In genomic region chr19:35540356-35540927, GRCh38 we compare ENCODE assay signal across 25 cellular contexts. TPM values are rescaled to one million over a fixed set of nuclear protein-coding genes. Genes with fewer than 3 reads are reported as not detected.
"Had no signal": no experiment of that assay in that cellular context is flagged by ENCODE, and none has a peak within 500 bp of the region (broad histone marks: within the 10 kb centered on the region; RNA-seq: fewer than 3 reads in every experiment).

No MANE protein-coding gene starts in this region.

- H3K4me3 Mint-ChIP-seq: activated CD8-positive, alpha-beta T cell treated with anti-CD3 and anti-CD28 coated beads, Interleukin-2, amount 10 ng/mL, durations not matched to agents 7 days and 5 days; activated naive CD8-positive, alpha-beta T cell treated with anti-CD3 and anti-CD28 coated beads for 36 hours had no signal

- H3K27ac ChIP-seq: body of pancreas, esophagus squamous epithelium, right atrium auricular region, skin epidermis had no signal

- H3K27me3 ChIP-seq: body of pancreas, right atrium auricular region had no signal

- H3K27me3 Mint-ChIP-seq: activated naive CD8-positive, alpha-beta T cell treated with anti-CD3 and anti-CD28 coated beads for 36 hours had no signal

- FAIRE-seq: colon, endothelial cell of umbilical vein, keratinocyte had no signal

- H3K36me3 ChIP-seq: right atrium auricular region had no signal

- ATAC-seq: activated CD8-positive, alpha-beta T cell treated with anti-CD3 and anti-CD28 coated beads, Interleukin-2, amount 10 ng/mL, durations not matched to agents 7 days and 5 days; body of pancreas; left lobe of liver had no signal

- H3K4me3 ChIP-seq: body of pancreas, esophagus squamous epithelium, right atrium auricular region, skin epidermis had no signal

- H3K9me3 ChIP-seq: body of pancreas, esophagus squamous epithelium, right atrium auricular region had no signal

- H3K9me3 Mint-ChIP-seq: activated naive CD8-positive, alpha-beta T cell treated with anti-CD3 and anti-CD28 coated beads for 36 hours had no signal

- H3K27ac Mint-ChIP-seq: activated naive CD8-positive, alpha-beta T cell treated with anti-CD3 and anti-CD28 coated beads for 36 hours had no signal

- DNase-seq: activated CD4-positive, alpha-beta T cell treated with anti-CD3 and anti-CD28 coated beads for 4 hours; activated CD8-positive, alpha-beta memory T cell treated with anti-CD3 and anti-CD28 coated beads, Interleukin-2, amount 50 U/mL, for 4 hours; activated CD8-positive, alpha-beta T cell treated with anti-CD3 and anti-CD28 coated beads, Interleukin-2, amount 10 ng/mL, durations not matched to agents 7 days and 5 days; activated gamma-delta T cell; activated naive CD8-positive, alpha-beta T cell treated with anti-CD3 and anti-CD28 coated beads for 36 hours; activated T-cell treated with anti-CD3 and anti-CD28 coated beads, Interleukin-2, amount 50 U/mL, for 48 hours; amygdala; body of pancreas; caudate nucleus; esophagus squamous epithelium; hippocampal formation; posterior cingulate gyrus; stimulated activated CD4-positive, alpha-beta T cell treated with anti-CD3 and anti-CD28 coated beads, Interleukin-15, amount 100 ng/mL, for 24 hours; stimulated activated CD4-positive, alpha-beta T cell treated with anti-CD3 and anti-CD28 coated beads, Interleukin-4, amount 100 ng/mL, for 1 hour; stimulated activated naive CD4-positive, alpha-beta T cell; T-helper 2 cell; trophoblast cell had no signal

RNA-seq across cellular contexts. Expression of gene GAPDHS, which starts 7.2 kb away (rescaled TPM):
- total RNA-seq: activated CD8-positive, alpha-beta T cell treated with anti-CD3 and anti-CD28 coated beads, Interleukin-2, amount 10 ng/mL, durations not matched to agents 7 days and 5 days; activated naive CD8-positive, alpha-beta T cell treated with anti-CD3 and anti-CD28 coated beads for 36 hours; body of pancreas; endothelial cell of umbilical vein; esophagus squamous epithelium; fibroblast of villous mesenchyme; left lobe of liver; lung microvascular endothelial cell; right atrium auricular region had no signal
- polyA plus RNA-seq: endothelial cell of umbilical vein had no signal

RNA-seq across cellular contexts. Expression of gene SBSN, which starts 12.3 kb away (rescaled TPM):
- total RNA-seq: activated CD8-positive, alpha-beta T cell treated with anti-CD3 and anti-CD28 coated beads, Interleukin-2, amount 10 ng/mL, durations not matched to agents 7 days and 5 days; activated naive CD8-positive, alpha-beta T cell treated with anti-CD3 and anti-CD28 coated beads for 36 hours; body of pancreas; endothelial cell of umbilical vein; fibroblast of villous mesenchyme; left lobe of liver; lung microvascular endothelial cell; right atrium auricular region had no signal
- polyA plus RNA-seq: endothelial cell of umbilical vein had no signal

RNA-seq across cellular contexts. Expression of gene ATP4A, which starts 23.0 kb away (rescaled TPM):
- total RNA-seq: activated CD8-positive, alpha-beta T cell treated with anti-CD3 and anti-CD28 coated beads, Interleukin-2, amount 10 ng/mL, durations not matched to agents 7 days and 5 days; activated naive CD8-positive, alpha-beta T cell treated with anti-CD3 and anti-CD28 coated beads for 36 hours; endothelial cell of umbilical vein; fibroblast of villous mesenchyme; left lobe of liver; lung microvascular endothelial cell; right atrium auricular region had no signal
- polyA plus RNA-seq: endothelial cell of umbilical vein, keratinocyte had no signal

RNA-seq across cellular contexts. Expression of gene DMKN, which starts 27.0 kb away (rescaled TPM):
- total RNA-seq: activated CD8-positive, alpha-beta T cell treated with anti-CD3 and anti-CD28 coated beads, Interleukin-2, amount 10 ng/mL, durations not matched to agents 7 days and 5 days; endothelial cell of umbilical vein; lung microvascular endothelial cell had no signal
- polyA plus RNA-seq: endothelial cell of umbilical vein had no signal
